Comparison of ENCODE assay signal across 1 cellular context in the genomic region with DNA sequence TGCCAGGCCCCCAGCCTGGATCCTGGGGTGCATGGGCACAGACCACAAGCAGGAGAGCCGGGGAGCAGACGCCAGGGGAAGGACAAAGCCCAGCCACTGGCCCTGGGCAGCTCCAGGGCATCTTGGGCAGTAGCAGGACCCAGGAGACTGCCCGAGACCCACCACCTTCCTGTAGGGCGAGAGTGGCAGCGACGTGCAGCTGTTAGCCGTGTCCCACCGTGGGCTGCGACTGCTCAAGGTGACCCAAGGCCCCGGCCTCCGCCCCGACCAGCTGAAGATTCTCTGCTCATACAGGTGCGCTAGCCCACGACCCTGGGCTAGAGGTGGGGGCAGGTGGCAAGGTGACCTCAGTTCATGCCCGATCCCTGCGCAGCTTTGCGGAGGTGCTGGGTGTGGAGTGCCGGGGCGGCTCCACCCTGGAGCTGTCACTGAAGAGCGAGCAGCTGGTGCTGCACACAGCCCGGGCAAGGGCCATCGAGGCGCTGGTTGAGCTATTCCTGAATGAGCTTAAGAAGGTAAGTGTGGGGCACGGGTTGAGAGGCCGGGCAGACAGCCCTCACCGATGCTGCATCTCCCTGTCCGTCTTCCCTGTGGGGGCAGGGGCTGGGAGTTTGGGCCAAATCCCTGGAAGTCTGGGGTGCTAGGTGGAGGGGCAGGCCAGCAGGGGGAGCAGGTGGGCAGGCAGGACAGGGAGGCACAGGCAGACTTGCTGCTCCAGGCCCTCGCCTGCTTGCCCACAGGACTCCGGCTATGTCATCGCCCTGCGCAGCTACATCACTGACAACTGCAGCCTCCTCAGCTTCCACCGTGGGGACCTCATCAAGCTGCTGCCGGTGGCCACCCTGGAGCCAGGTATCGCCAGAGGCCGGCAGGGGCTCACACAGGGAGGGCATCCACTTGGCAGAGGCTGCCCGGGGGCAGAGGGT.
TF ChIP-seq lines count a peak whose summit lies in the region.

No MANE protein-coding gene starts in this region.

TF ChIP-seq in HepG2, 621 proteins besides CTCF, POLR2A, EP300 and RAD21:
- TF ChIP-seq STAG1 (CRISPR knock-in tag; IDR thresholded peaks at IDR 0.05): peak; percentile 50
- no peak for TF ChIP-seq MAZ (IDR thresholded peaks at IDR 0.05; ENCODE audit: borderline replicate concordance, low read depth, low read length)
- peak; percentile 41; the same call in 1 of the 2 replicates for TF ChIP-seq MAZ (CRISPR knock-in tag; IDR thresholded peaks at IDR 0.05; ENCODE audit: low read depth)
- 0 out of 2 replicates have a peak, but pooled peaks have one; percentile 26 for TF ChIP-seq MYC (CRISPR knock-in tag; IDR thresholded peaks at IDR 0.05; ENCODE audit: borderline replicate concordance)
- TF ChIP-seq ZBTB40 (IDR thresholded peaks at IDR 0.05): no peak
- TF ChIP-seq ZBTB40 (CRISPR knock-in tag; IDR thresholded peaks at IDR 0.05): 0 out of 2 replicates have a peak, but pooled peaks have one; percentile 23
- TF ChIP-seq HNRNPLL (IDR thresholded peaks at IDR 0.05; ENCODE audit: low read depth, low read length, poor library complexity, severe bottlenecking): peak; percentile 44
- TF ChIP-seq, protein P1, sequence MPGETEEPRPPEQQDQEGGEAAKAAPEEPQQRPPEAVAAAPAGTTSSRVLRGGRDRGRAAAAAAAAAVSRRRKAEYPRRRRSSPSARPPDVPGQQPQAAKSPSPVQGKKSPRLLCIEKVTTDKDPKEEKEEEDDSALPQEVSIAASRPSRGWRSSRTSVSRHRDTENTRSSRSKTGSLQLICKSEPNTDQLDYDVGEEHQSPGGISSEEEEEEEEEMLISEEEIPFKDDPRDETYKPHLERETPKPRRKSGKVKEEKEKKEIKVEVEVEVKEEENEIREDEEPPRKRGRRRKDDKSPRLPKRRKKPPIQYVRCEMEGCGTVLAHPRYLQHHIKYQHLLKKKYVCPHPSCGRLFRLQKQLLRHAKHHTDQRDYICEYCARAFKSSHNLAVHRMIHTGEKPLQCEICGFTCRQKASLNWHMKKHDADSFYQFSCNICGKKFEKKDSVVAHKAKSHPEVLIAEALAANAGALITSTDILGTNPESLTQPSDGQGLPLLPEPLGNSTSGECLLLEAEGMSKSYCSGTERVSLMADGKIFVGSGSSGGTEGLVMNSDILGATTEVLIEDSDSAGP (CRISPR knock-in tag; IDR thresholded peaks at IDR 0.05; ENCODE audit: borderline replicate concordance): 0 out of 2 replicates have a peak, but pooled peaks have one; percentile 27
- TF ChIP-seq NRL (CRISPR knock-in tag; IDR thresholded peaks at IDR 0.05; ENCODE audit: borderline replicate concordance): peak; percentile 27; the same call in 1 of the 2 replicates
- TF ChIP-seq, protein P2, sequence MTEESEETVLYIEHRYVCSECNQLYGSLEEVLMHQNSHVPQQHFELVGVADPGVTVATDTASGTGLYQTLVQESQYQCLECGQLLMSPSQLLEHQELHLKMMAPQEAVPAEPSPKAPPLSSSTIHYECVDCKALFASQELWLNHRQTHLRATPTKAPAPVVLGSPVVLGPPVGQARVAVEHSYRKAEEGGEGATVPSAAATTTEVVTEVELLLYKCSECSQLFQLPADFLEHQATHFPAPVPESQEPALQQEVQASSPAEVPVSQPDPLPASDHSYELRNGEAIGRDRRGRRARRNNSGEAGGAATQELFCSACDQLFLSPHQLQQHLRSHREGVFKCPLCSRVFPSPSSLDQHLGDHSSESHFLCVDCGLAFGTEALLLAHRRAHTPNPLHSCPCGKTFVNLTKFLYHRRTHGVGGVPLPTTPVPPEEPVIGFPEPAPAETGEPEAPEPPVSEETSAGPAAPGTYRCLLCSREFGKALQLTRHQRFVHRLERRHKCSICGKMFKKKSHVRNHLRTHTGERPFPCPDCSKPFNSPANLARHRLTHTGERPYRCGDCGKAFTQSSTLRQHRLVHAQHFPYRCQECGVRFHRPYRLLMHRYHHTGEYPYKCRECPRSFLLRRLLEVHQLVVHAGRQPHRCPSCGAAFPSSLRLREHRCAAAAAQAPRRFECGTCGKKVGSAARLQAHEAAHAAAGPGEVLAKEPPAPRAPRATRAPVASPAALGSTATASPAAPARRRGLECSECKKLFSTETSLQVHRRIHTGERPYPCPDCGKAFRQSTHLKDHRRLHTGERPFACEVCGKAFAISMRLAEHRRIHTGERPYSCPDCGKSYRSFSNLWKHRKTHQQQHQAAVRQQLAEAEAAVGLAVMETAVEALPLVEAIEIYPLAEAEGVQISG (CRISPR knock-in tag; IDR thresholded peaks at IDR 0.05): 0 out of 2 replicates have a peak, but pooled peaks have one; percentile 23
- TF ChIP-seq HNRNPL (IDR thresholded peaks at IDR 0.05; ENCODE audit: low read depth, low read length): 0 out of 2 replicates have a peak, but pooled peaks have one; percentile 57
- TF ChIP-seq ZNF484 (CRISPR knock-in tag; IDR thresholded peaks at IDR 0.05; ENCODE audit: borderline replicate concordance, low read depth): no peak
- no peak for TF ChIP-seq ATF7 (IDR thresholded peaks at IDR 0.05)
- peak; percentile 16; the same call in 1 of the 2 replicates for TF ChIP-seq ATF7 (CRISPR knock-in tag; IDR thresholded peaks at IDR 0.05)
- no peak for TF ChIP-seq ZNF567 (CRISPR knock-in tag; IDR thresholded peaks at IDR 0.05; ENCODE audit: borderline replicate concordance)
- TF ChIP-seq SMC3 (IDR thresholded peaks at IDR 0.05; ENCODE audit: low read length): peak; percentile 12; the same call in 1 of the 2 replicates
- TF ChIP-seq PHF5A (CRISPR knock-in tag; IDR thresholded peaks at IDR 0.05; ENCODE audit: low read depth, unreplicated experiment): no peak
- peak; percentile 33 for TF ChIP-seq AGO2 (optimal IDR thresholded peaks at IDR 0.05; ENCODE audit: low read depth, low read length)
- TF ChIP-seq EED (CRISPR knock-in tag; IDR thresholded peaks at IDR 0.05): peak; percentile 58; the same call in 1 of the 2 replicates
- TF ChIP-seq PCBP1 (IDR thresholded peaks at IDR 0.05; ENCODE audit: borderline replicate concordance, low read depth, low read length): 0 out of 2 replicates have a peak, but pooled peaks have one; percentile 64
- peak; percentile 12; the same call in 1 of the 2 replicates for TF ChIP-seq HOXA3 (CRISPR knock-in tag; IDR thresholded peaks at IDR 0.05)
- TF ChIP-seq ZNF207 (IDR thresholded peaks at IDR 0.05; ENCODE audit: borderline replicate concordance): no peak
- TF ChIP-seq XRCC5 (optimal IDR thresholded peaks at IDR 0.05; ENCODE audit: low read length): peak; percentile 88
- peak; percentile 9; the same call in 1 of the 2 replicates for TF ChIP-seq ZFY (CRISPR knock-in tag; IDR thresholded peaks at IDR 0.05)
- 0 out of 2 replicates have a peak, but pooled peaks have one; percentile 31 for TF ChIP-seq ZNF891 (CRISPR knock-in tag; IDR thresholded peaks at IDR 0.05)
- peak; percentile 32; the same call in 1 of the 2 replicates for TF ChIP-seq RFXAP (CRISPR knock-in tag; IDR thresholded peaks at IDR 0.05; ENCODE audit: borderline replicate concordance)
- TF ChIP-seq ZNF672 (CRISPR knock-in tag; IDR thresholded peaks at IDR 0.05): no peak
